Comparison of ENCODE assay signal across 35 cellular contexts in the genomic region with DNA sequence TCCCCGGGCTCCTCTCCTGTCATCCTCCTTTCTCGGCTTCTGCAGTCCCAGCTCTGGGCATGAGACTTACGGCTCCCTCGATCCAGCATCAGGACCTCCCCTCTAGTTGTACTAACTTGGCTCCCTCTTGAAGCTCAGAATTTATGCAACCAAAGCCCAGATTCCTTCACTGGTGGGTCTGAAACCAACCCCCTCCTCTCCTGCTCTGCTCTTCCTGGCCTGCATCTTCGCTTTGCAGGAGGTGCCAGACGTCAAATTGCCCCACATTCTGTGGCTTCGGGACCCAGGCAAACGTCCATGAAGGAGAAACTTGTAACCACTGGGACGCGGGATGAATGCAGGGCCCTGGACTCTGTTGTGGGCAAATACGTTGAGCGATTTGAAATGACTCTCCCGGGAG.
"Had no signal": no experiment of that assay in that cellular context is flagged by ENCODE, and none has a peak within 500 bp of the region (broad histone marks: within the 10 kb centered on the region; RNA-seq: fewer than 3 reads in every experiment).

No MANE protein-coding gene starts in this region.

- H3K27ac Mint-ChIP-seq: activated B cell treated with CpG ODN at 0.5 μM for 24 hours; activated CD8-positive, alpha-beta T cell treated with anti-CD3 and anti-CD28 coated beads, Interleukin-2, amount 10 ng/mL, durations not matched to agents 7 days and 5 days; activated naive CD4-positive, alpha-beta T cell treated with anti-CD3 and anti-CD28 coated beads, Interleukin-2, amount 10 ng/mL, durations not matched to agents 7 days and 5 days; activated naive CD4-positive, alpha-beta T cell treated with anti-CD3 and anti-CD28 coated beads, Interleukin-2, amount 50 U/mL, for 72 hours; activated naive CD8-positive, alpha-beta T cell treated with anti-CD3 and anti-CD28 coated beads, Interleukin-2, amount 10 ng/mL, durations not matched to agents 7 days and 5 days; activated T-cell treated with anti-CD3 and anti-CD28 coated beads, Interleukin-2, amount 50 U/mL, for 24 hours; activated T-cell treated with anti-CD3 and anti-CD28 coated beads, Interleukin-2, amount 50 U/mL, for 72 hours; dendritic cell treated with granulocyte-macrophage colony-stimulating factor and Interleukin-4, amounts not matched to agents 40 ng/mL and 50 ng/mL, for 4 days; T-helper 17 cell; T-helper 2 cell treated with Interferon-gamma antibody and Interleukin-4, amounts not matched to agents 5 μg/mL and 100 μg/mL, for 36 hours had no signal

- H3K4me1 ChIP-seq: ascending aorta, breast epithelium, colonic mucosa, foreskin keratinocyte, gastrocnemius medialis, heart left ventricle had no signal

- H3K4me3 Mint-ChIP-seq: activated B cell treated with CpG ODN at 0.5 μM for 24 hours; activated CD8-positive, alpha-beta T cell treated with anti-CD3 and anti-CD28 coated beads, Interleukin-2, amount 10 ng/mL, durations not matched to agents 7 days and 5 days; activated naive CD4-positive, alpha-beta T cell treated with anti-CD3 and anti-CD28 coated beads, Interleukin-2, amount 10 ng/mL, durations not matched to agents 7 days and 5 days; activated naive CD8-positive, alpha-beta T cell treated with anti-CD3 and anti-CD28 coated beads, Interleukin-2, amount 10 ng/mL, durations not matched to agents 7 days and 5 days; activated T-cell treated with anti-CD3 and anti-CD28 coated beads, Interleukin-2, amount 50 U/mL, for 24 hours; activated T-cell treated with anti-CD3 and anti-CD28 coated beads, Interleukin-2, amount 50 U/mL, for 72 hours; brain; dendritic cell treated with granulocyte-macrophage colony-stimulating factor and Interleukin-4, amounts not matched to agents 40 ng/mL and 50 ng/mL, for 4 days; T-helper 17 cell; T-helper 2 cell treated with Interferon-gamma antibody and Interleukin-4, amounts not matched to agents 5 μg/mL and 100 μg/mL, for 36 hours had no signal

- H3K27ac ChIP-seq: ascending aorta, breast epithelium, cardiac muscle cell, colonic mucosa, dorsolateral prefrontal cortex, esophagus muscularis mucosa, foreskin keratinocyte, gastrocnemius medialis, heart left ventricle, WERI-Rb-1 had no signal

- H3K9me3 Mint-ChIP-seq: activated B cell treated with CpG ODN at 0.5 μM for 24 hours; activated naive CD4-positive, alpha-beta T cell treated with anti-CD3 and anti-CD28 coated beads, Interleukin-2, amount 10 ng/mL, durations not matched to agents 7 days and 5 days; activated naive CD4-positive, alpha-beta T cell treated with anti-CD3 and anti-CD28 coated beads, Interleukin-2, amount 50 U/mL, for 72 hours; activated naive CD8-positive, alpha-beta T cell treated with anti-CD3 and anti-CD28 coated beads, Interleukin-2, amount 10 ng/mL, durations not matched to agents 7 days and 5 days; activated T-cell treated with anti-CD3 and anti-CD28 coated beads, Interleukin-2, amount 50 U/mL, for 24 hours; dendritic cell treated with granulocyte-macrophage colony-stimulating factor and Interleukin-4, amounts not matched to agents 40 ng/mL and 50 ng/mL, for 4 days; T-helper 2 cell treated with Interferon-gamma antibody and Interleukin-4, amounts not matched to agents 5 μg/mL and 100 μg/mL, for 36 hours had no signal

- H3K27me3 ChIP-seq: ascending aorta, breast epithelium, cardiac muscle cell, colonic mucosa, esophagus muscularis mucosa, foreskin keratinocyte had no signal

- H3K36me3 Mint-ChIP-seq: activated naive CD4-positive, alpha-beta T cell treated with anti-CD3 and anti-CD28 coated beads, Interleukin-2, amount 10 ng/mL, durations not matched to agents 7 days and 5 days; activated naive CD4-positive, alpha-beta T cell treated with anti-CD3 and anti-CD28 coated beads, Interleukin-2, amount 50 U/mL, for 72 hours; activated naive CD8-positive, alpha-beta T cell treated with anti-CD3 and anti-CD28 coated beads, Interleukin-2, amount 10 ng/mL, durations not matched to agents 7 days and 5 days; brain had no signal

- H3K4me3 ChIP-seq: ascending aorta, breast epithelium, cardiac muscle cell, colonic mucosa, dorsolateral prefrontal cortex, esophagus muscularis mucosa, gastrocnemius medialis, heart left ventricle had no signal

- H3K4me1 Mint-ChIP-seq: activated B cell treated with CpG ODN at 0.5 μM for 24 hours; activated naive CD4-positive, alpha-beta T cell treated with anti-CD3 and anti-CD28 coated beads, Interleukin-2, amount 10 ng/mL, durations not matched to agents 7 days and 5 days; activated naive CD8-positive, alpha-beta T cell treated with anti-CD3 and anti-CD28 coated beads, Interleukin-2, amount 10 ng/mL, durations not matched to agents 7 days and 5 days; brain; T-helper 17 cell had no signal

- DNase-seq: activated B cell treated with CpG ODN at 0.5 μM for 24 hours; activated CD4-positive, alpha-beta T cell treated with anti-CD3 and anti-CD28 coated beads for 48 hours; activated CD4-positive, alpha-beta T cell treated with anti-CD3 and anti-CD28 coated beads, Interleukin-2, amount 50 U/mL, for 1 hour; activated CD4-positive, alpha-beta T cell treated with anti-CD3 and anti-CD28 coated beads, Interleukin-2, amount 50 U/mL, for 48 hours; activated CD8-positive, alpha-beta memory T cell treated with anti-CD3 and anti-CD28 coated beads, Interleukin-2, amount 50 U/mL, for 48 hours; activated CD8-positive, alpha-beta T cell treated with anti-CD3 and anti-CD28 coated beads, Interleukin-2, amount 10 ng/mL, durations not matched to agents 7 days and 5 days; activated gamma-delta T cell; activated naive CD4-positive, alpha-beta T cell; activated naive CD4-positive, alpha-beta T cell treated with anti-CD3 and anti-CD28 coated beads, Interleukin-2, amount 10 ng/mL, durations not matched to agents 7 days and 5 days; activated naive CD8-positive, alpha-beta T cell treated with anti-CD3 and anti-CD28 coated beads, Interleukin-2, amount 10 ng/mL, durations not matched to agents 7 days and 5 days; activated T-cell treated with anti-CD3 and anti-CD28 coated beads for 4 hours; activated T-cell treated with anti-CD3 and anti-CD28 coated beads, Interleukin-2, amount 50 U/mL, for 24 hours; activated T-cell treated with anti-CD3 and anti-CD28 coated beads, Interleukin-2, amount 50 U/mL, for 72 hours; central memory CD4-positive, alpha-beta T cell; cerebellar nuclear complex; colonic mucosa; dorsolateral prefrontal cortex; effector memory CD4-positive, alpha-beta T cell; erythroblast; foreskin keratinocyte; gastrocnemius medialis; glutamatergic neuron; heart left ventricle; T-helper 1 cell; T-helper 17 cell; T1000; WERI-Rb-1 had no signal

- H3K36me3 ChIP-seq: ascending aorta, breast epithelium, cardiac muscle cell, colonic mucosa, esophagus muscularis mucosa, gastrocnemius medialis, heart left ventricle, WERI-Rb-1 had no signal

- H3K27me3 Mint-ChIP-seq: dendritic cell treated with granulocyte-macrophage colony-stimulating factor and Interleukin-4, amounts not matched to agents 40 ng/mL and 50 ng/mL, for 4 days had no signal

- H3K9me3 ChIP-seq: ascending aorta, breast epithelium, colonic mucosa, esophagus muscularis mucosa, gastrocnemius medialis, heart left ventricle had no signal
